1 cellular context compared by ENCODE assay signal in the genomic region with DNA sequence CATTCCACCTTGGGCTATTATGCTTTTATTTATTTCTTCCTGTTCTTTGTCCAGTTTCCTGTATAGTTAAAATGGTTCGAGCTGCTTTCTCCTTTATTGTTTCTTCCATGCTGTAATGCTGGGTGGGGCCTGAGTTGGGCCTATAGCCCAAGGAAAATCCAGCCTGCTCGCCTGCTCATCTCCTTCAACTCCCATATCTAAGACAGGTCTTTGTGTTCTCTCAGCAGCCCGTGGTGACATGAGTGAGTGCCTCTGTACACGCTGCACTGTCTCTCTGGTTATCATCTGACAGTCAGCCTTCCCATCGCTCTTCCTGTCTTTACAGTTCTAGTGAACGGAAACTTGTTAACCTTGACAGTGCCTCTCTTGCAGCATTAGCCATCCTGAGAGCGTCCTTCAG.
TF ChIP-seq lines count a peak whose summit lies in the region.

No MANE protein-coding gene starts in this region.

TF ChIP-seq in HepG2, 621 proteins besides CTCF, POLR2A, EP300 and RAD21 (continued from another document):
- TF ChIP-seq, protein P1, sequence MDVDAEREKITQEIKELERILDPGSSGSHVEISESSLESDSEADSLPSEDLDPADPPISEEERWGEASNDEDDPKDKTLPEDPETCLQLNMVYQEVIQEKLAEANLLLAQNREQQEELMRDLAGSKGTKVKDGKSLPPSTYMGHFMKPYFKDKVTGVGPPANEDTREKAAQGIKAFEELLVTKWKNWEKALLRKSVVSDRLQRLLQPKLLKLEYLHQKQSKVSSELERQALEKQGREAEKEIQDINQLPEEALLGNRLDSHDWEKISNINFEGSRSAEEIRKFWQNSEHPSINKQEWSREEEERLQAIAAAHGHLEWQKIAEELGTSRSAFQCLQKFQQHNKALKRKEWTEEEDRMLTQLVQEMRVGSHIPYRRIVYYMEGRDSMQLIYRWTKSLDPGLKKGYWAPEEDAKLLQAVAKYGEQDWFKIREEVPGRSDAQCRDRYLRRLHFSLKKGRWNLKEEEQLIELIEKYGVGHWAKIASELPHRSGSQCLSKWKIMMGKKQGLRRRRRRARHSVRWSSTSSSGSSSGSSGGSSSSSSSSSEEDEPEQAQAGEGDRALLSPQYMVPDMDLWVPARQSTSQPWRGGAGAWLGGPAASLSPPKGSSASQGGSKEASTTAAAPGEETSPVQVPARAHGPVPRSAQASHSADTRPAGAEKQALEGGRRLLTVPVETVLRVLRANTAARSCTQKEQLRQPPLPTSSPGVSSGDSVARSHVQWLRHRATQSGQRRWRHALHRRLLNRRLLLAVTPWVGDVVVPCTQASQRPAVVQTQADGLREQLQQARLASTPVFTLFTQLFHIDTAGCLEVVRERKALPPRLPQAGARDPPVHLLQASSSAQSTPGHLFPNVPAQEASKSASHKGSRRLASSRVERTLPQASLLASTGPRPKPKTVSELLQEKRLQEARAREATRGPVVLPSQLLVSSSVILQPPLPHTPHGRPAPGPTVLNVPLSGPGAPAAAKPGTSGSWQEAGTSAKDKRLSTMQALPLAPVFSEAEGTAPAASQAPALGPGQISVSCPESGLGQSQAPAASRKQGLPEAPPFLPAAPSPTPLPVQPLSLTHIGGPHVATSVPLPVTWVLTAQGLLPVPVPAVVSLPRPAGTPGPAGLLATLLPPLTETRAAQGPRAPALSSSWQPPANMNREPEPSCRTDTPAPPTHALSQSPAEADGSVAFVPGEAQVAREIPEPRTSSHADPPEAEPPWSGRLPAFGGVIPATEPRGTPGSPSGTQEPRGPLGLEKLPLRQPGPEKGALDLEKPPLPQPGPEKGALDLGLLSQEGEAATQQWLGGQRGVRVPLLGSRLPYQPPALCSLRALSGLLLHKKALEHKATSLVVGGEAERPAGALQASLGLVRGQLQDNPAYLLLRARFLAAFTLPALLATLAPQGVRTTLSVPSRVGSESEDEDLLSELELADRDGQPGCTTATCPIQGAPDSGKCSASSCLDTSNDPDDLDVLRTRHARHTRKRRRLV (CRISPR knock-in tag; IDR thresholded peaks at IDR 0.05), result no peak
- TF ChIP-seq BORCS8-MEF2B (CRISPR knock-in tag; IDR thresholded peaks at IDR 0.05), result no peak
- no peak for TF ChIP-seq ZNF280D (CRISPR knock-in tag; IDR thresholded peaks at IDR 0.05)
- TF ChIP-seq ZNF251 (CRISPR knock-in tag; IDR thresholded peaks at IDR 0.05), result no peak
- TF ChIP-seq ZMYM3 (CRISPR knock-in tag; IDR thresholded peaks at IDR 0.05), result no peak
- no peak for TF ChIP-seq ZNF577 (CRISPR knock-in tag; IDR thresholded peaks at IDR 0.05; ENCODE audit: borderline replicate concordance, low read depth)
- TF ChIP-seq ZNF629 (CRISPR knock-in tag; conservative IDR thresholded peaks at IDR 0.05), result no peak
- TF ChIP-seq POLR2G (IDR thresholded peaks at IDR 0.05; ENCODE audit: low read depth, low read length), result no peak
- TF ChIP-seq POGZ (CRISPR knock-in tag; IDR thresholded peaks at IDR 0.05), result no peak
